17 cellular contexts compared by ENCODE assay signal in the genomic region with DNA sequence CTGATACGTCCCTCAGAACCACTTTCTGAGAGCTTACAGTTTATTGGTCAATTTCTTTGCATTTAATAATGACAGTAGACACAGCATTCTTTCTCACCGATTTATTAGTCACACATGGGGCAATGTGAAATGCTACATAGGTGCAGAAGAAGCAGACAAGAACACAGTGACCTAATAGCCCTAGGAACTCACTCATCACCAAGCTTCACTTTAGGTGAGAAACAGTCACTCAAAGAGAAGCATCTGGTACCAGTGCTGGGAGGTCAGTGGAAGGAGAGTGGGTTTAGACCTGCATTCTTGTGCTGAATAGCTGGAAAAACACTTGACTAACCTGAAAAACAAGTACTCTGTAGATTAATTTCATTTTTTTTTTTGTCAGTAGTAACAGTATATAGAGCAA.
DNase-seq lines count a peak whose midpoint lies in the region; FAIRE-seq and TF ChIP-seq lines count a peak whose summit lies in the region.
"Had no signal": no experiment of that assay in that cellular context is flagged by ENCODE, and none has a peak within 500 bp of the region (broad histone marks: within the 10 kb centered on the region; RNA-seq: fewer than 3 reads in every experiment).

No MANE protein-coding gene starts in this region.

- no peak for FAIRE-seq in bronchial epithelial cell (lab: Jason Lieb, UNC)
- FAIRE-seq: GM12878, GM18507, H54 had no signal

- H3K9me3 ChIP-seq in breast epithelium: no peaks in the 10 kb centered on the region
- H3K9me3 ChIP-seq: BLaER1 had no signal

- TF ChIP-seq CTCF in MCF 10A (IDR thresholded peaks at IDR 0.05; ENCODE audit: unreplicated experiment) (no peak), breast epithelium (IDR thresholded peaks at IDR 0.05) (no peak), bronchial epithelial cell (IDR thresholded peaks at IDR 0.05; ENCODE audit: insufficient read depth, low read length, severe bottlenecking) (no peak), type B pancreatic cell (conservative IDR thresholded peaks at IDR 0.05) (no peak), progenitor cell of endocrine pancreas (IDR thresholded peaks at IDR 0.05; ENCODE audit: unreplicated experiment) (no peak)

- no peak overlapping the region for H3K27ac Mint-ChIP-seq in MCF 10A (ENCODE audit: low read depth, unreplicated experiment)
- peak overlapping the region; percentile 12 for H3K27ac Mint-ChIP-seq in type B pancreatic cell
- no peak overlapping the region for H3K27ac Mint-ChIP-seq in progenitor cell of endocrine pancreas
- H3K27ac Mint-ChIP-seq: CD4-positive, CD25-positive, alpha-beta regulatory T cell had no signal

- H3K27me3 ChIP-seq in breast epithelium (no peaks in the 10 kb centered on the region), bronchial epithelial cell (ENCODE audit: control insufficient read depth, insufficient read depth, low read length) (no peaks in the 10 kb centered on the region)
- H3K27me3 ChIP-seq: BLaER1 had no signal

- H3K4me3 Mint-ChIP-seq in MCF 10A (ENCODE audit: unreplicated experiment) (no peak overlapping the region), type B pancreatic cell (no peak overlapping the region), progenitor cell of endocrine pancreas (ENCODE audit: low read depth) (no peak overlapping the region)
- H3K4me3 Mint-ChIP-seq: CD4-positive, CD25-positive, alpha-beta regulatory T cell had no signal

- no TSS peak for BruUV-seq in MCF 10A (replicated peaks; lab: Mats Ljungman, UMichigan)

- H3K9me3 Mint-ChIP-seq in MCF 10A (ENCODE audit: unreplicated experiment) (no peaks in the 10 kb centered on the region), type B pancreatic cell (peaks cover 21% of the 10 kb centered on the region), progenitor cell of endocrine pancreas (ENCODE audit: low read depth) (no peaks in the 10 kb centered on the region)

- H3K4me3 ChIP-seq in breast epithelium: no peak overlapping the region
- H3K4me3 ChIP-seq in bronchial epithelial cell (ENCODE audit: low read depth, low read length): no peak overlapping the region
- H3K4me3 ChIP-seq: BLaER1, GM12878 had no signal

- H3K36me3 Mint-ChIP-seq in MCF 10A (ENCODE audit: insufficient read depth, unreplicated experiment): no peaks in the 10 kb centered on the region
- H3K36me3 Mint-ChIP-seq in type B pancreatic cell: no peaks in the 10 kb centered on the region
- H3K36me3 Mint-ChIP-seq in progenitor cell of endocrine pancreas (ENCODE audit: insufficient read depth): no peaks in the 10 kb centered on the region
- H3K36me3 Mint-ChIP-seq: CD4-positive, CD25-positive, alpha-beta regulatory T cell had no signal

- DNase-seq in MCF 10A (ENCODE audit: unreplicated experiment) (peak; percentile 17), breast epithelium (ENCODE audit: low spot score in 2 of 2) (no peak), bronchial epithelial cell (ENCODE audit: low read depth) (peak; percentile 74), islet precursor cell (peak; percentile 59), type B pancreatic cell (ENCODE audit: extremely low spot score, unreplicated experiment) (no peak), NCI-H526 treated with DMSO at 0.1 percent for 48 hours (lab: John Stamatoyannopoulos, UW) (no peak), progenitor cell of endocrine pancreas (ENCODE audit: low spot score, unreplicated experiment) (no peak), SHP77 treated with DMSO at 0.1 percent for 48 hours (lab: John Stamatoyannopoulos, UW) (no peak)
- DNase-seq: 8988T; AML-193; CD4-positive, CD25-positive, alpha-beta regulatory T cell; DMS79 had no signal

- H3K4me1 Mint-ChIP-seq in MCF 10A (ENCODE audit: insufficient read depth, unreplicated experiment) (no peaks in the 10 kb centered on the region), type B pancreatic cell (ENCODE audit: unreplicated experiment) (no peaks in the 10 kb centered on the region), progenitor cell of endocrine pancreas (ENCODE audit: low read depth) (no peaks in the 10 kb centered on the region)
- H3K4me1 Mint-ChIP-seq: CD4-positive, CD25-positive, alpha-beta regulatory T cell had no signal

- POLR2A ChIA-PET in MCF 10A (lab: Yijun Ruan, JAX): interaction anchor here (0.7 kb wide), 1 partner anchor 7 kb away, joined by 3 read pairs; no protein-coding TSS in a partner anchor

- intact Hi-C loops in MCF 10A (cut with micrococcal nuclease): no loop called here
- intact Hi-C loops in breast epithelium (cut with DNase I; ENCODE audit: low total_unique reads): no loop called here

- no peak for TF ChIP-seq POLR2A in breast epithelium (IDR thresholded peaks at IDR 0.05)

- CTCF ChIA-PET in MCF 10A (lab: Yijun Ruan, JAX): interaction anchor here (0.7 to 1.7 kb wide), 5 partner anchors 20 to 1162 kb away, joined by 3 to 8 read pairs (median 3); no protein-coding TSS in a partner anchor

- H3K36me3 ChIP-seq in breast epithelium: no peaks in the 10 kb centered on the region
- H3K36me3 ChIP-seq in bronchial epithelial cell (ENCODE audit: control insufficient read depth, insufficient read depth, low read length): no peaks in the 10 kb centered on the region
- H3K36me3 ChIP-seq: BLaER1 had no signal

- no peaks in the 10 kb centered on the region for H3K27me3 Mint-ChIP-seq in MCF 10A (ENCODE audit: insufficient read depth, unreplicated experiment)
- H3K27me3 Mint-ChIP-seq in type B pancreatic cell: no peaks in the 10 kb centered on the region
- peaks cover 3% of the 10 kb centered on the region for H3K27me3 Mint-ChIP-seq in progenitor cell of endocrine pancreas
- H3K27me3 Mint-ChIP-seq: CD4-positive, CD25-positive, alpha-beta regulatory T cell had no signal

- H3K27ac ChIP-seq in breast epithelium: no peak overlapping the region
- H3K27ac ChIP-seq: BLaER1, HL-60 had no signal

- no peaks in the 10 kb centered on the region for H3K4me1 ChIP-seq in breast epithelium
- H3K4me1 ChIP-seq: BLaER1 had no signal

Comparison
In these comparisons a context has a peak if more than half of its experiments do, and no peak if none do; other contexts are left out.
1. DNase-seq: peak in MCF 10A (single experiment), bronchial epithelial cell (single experiment) and islet precursor cell (single experiment); none in breast epithelium (0 of 2), type B pancreatic cell (single experiment), NCI-H526 treated with DMSO at 0.1 percent for 48 hours (single experiment), progenitor cell of endocrine pancreas (single experiment) and SHP77 treated with DMSO at 0.1 percent for 48 hours (single experiment).